In the genomic region with DNA sequence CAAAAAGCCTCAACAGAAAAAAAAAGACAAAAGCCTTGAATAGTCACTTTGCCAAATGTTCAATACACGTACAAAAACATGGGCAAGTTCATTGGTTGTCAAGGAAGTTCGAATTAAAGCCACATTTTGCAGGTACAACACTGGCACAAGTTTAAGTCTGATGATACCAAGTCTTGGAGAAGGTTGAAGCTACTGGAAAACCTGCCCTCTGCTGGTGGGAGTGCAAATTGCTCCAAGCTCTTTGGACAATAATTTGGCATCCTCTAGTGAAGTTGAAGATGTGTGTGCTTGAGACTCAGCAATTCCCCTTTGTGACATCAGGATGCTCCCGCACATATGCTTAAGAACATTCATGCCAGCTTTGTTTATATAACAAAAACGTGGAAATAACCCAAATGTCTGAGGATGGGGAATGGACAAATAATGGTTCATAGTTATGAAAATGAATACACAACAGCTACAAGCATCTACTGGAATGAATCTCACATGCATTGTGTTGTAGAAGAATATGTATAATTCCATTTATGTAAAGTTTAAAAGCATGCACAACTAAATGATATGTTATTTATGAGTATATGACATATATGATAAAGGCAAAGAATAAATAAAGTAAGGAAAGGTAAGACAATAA, we compare ENCODE assay signal across 9 cellular contexts.
DNase-seq lines count a peak whose midpoint lies in the region; ATAC-seq lines count a peak whose summit lies in the region.
"Had no signal": no experiment of that assay in that cellular context is flagged by ENCODE, and none has a peak within 500 bp of the region (broad histone marks: within the 10 kb centered on the region; RNA-seq: fewer than 3 reads in every experiment).

No MANE protein-coding gene starts in this region.

- H3K9me3 ChIP-seq in iPS DF 6.9 (ENCODE audit: control insufficient read depth, insufficient read depth, low read length) = no peaks in the 10 kb centered on the region
- H3K9me3 ChIP-seq: BLaER1 had no signal

- H3K27ac ChIP-seq in iPS DF 6.9 (ENCODE audit: low read length) = no peak overlapping the region
- H3K27ac ChIP-seq: BLaER1 had no signal

- peak; percentile 56 for ATAC-seq in HG03378 (IDR thresholded peaks at IDR 0.05; ENCODE audit: unreplicated experiment)
- ATAC-seq in GM19035 (IDR thresholded peaks at IDR 0.05; ENCODE audit: unreplicated experiment) = no peak

- WGBS in iPS DF 6.9 (ENCODE audit: insufficient coverage, insufficient read length) = no CpG with 5 or more reads among the region's 4 CpGs

- no peaks in the 10 kb centered on the region for H3K36me3 ChIP-seq in iPS DF 6.9 (ENCODE audit: control insufficient read depth, insufficient read depth, low read length)
- H3K36me3 ChIP-seq: BLaER1 had no signal

- in situ Hi-C loops in SK-MEL-5 (cut with HindIII; ENCODE audit: low pct_unique_long_range_greater_than_20kb, low sequenced_read_pairs) = no loop called here

- no peak overlapping the region for H3K4me3 ChIP-seq in iPS DF 6.9 (ENCODE audit: low read length)
- H3K4me3 ChIP-seq: BLaER1 had no signal

- DNase-seq in DMS153 treated with DMSO at 0.1 percent for 48 hours (lab: John Stamatoyannopoulos, UW; ENCODE audit: unreplicated experiment) (peak; percentile 11), DMS153 (lab: John Stamatoyannopoulos, UW) (no peak), SK-MEL-5 (ENCODE audit: low read depth, low spot score) (peak; percentile 70), iPS DF 6.9 (ENCODE audit: low read depth, low spot score) (peak; percentile 29)
- peak; percentile 53 for DNase-seq in activated naive CD4-positive, alpha-beta T cell treated with anti-CD3 and anti-CD28 coated beads, Interleukin-2, amount 50 U/mL, for 16 hours
- peak; percentile 40 to 44 for DNase-seq in stimulated activated CD4-positive, alpha-beta T cell treated with anti-CD3 and anti-CD28 coated beads, Interleukin-1b, Interleukin-23, amount 100 ng/mL, for 4 hours (ENCODE audit: low read depth in 2 of 2)

- H3K4me1 ChIP-seq in iPS DF 6.9 (ENCODE audit: control insufficient read depth, insufficient read depth, low read length) = no peaks in the 10 kb centered on the region

- H3K27me3 ChIP-seq in iPS DF 6.9 (ENCODE audit: control insufficient read depth, insufficient read depth, low read length) = no peaks in the 10 kb centered on the region
- H3K27me3 ChIP-seq: BLaER1 had no signal
